In genomic region chr14:53148612-53149202, GRCh38 we compare ENCODE assay signal across 10 cellular contexts. TPM values are rescaled to one million over a fixed set of nuclear protein-coding genes. Genes with fewer than 3 reads are reported as not detected.
DNase-seq lines count a peak whose midpoint lies in the region; ATAC-seq lines count a peak whose summit lies in the region.
"Had no signal": no experiment of that assay in that cellular context is flagged by ENCODE, and none has a peak within 500 bp of the region (broad histone marks: within the 10 kb centered on the region; RNA-seq: fewer than 3 reads in every experiment).

No MANE protein-coding gene starts in this region.

- in situ Hi-C loops in G401 (cut with HindIII; ENCODE audit: low sequenced_read_pairs): no loop called here

- DNase-seq in G401 (ENCODE audit: low spot score) (peak; percentile 14), T-helper 17 cell (no peak), kidney tubule cell (ENCODE audit: low spot score) (peak; percentile 10), SIG-M5 treated with dmso at 0.1 percent for 504 hours (lab: John Stamatoyannopoulos, UW; ENCODE audit: unreplicated experiment) (no peak), AG08395 (ENCODE audit: low spot score) (no peak)
- DNase-seq: activated effector memory CD4-positive, alpha-beta T cell treated with anti-CD3 and anti-CD28 coated beads, Interleukin-2, amount 50 U/mL, for 16 hours; DMS 273 treated with DMSO at 0.1 percent for 48 hours; substantia nigra had no signal

- peak overlapping the region; percentile 98 for H3K27ac Mint-ChIP-seq in T-helper 17 cell

- peak overlapping the region; percentile 45 for H3K4me3 Mint-ChIP-seq in T-helper 17 cell

- H3K36me3 Mint-ChIP-seq in T-helper 17 cell (ENCODE audit: low read depth): peaks cover 9% of the 10 kb centered on the region

- no peaks in the 10 kb centered on the region for H3K9me3 ChIP-seq in T-helper 17 cell (ENCODE audit: control insufficient read depth, low read length, poor library complexity, severe bottlenecking)

- H3K27me3 Mint-ChIP-seq in T-helper 17 cell: no peaks in the 10 kb centered on the region

- ATAC-seq in GM18868 (IDR thresholded peaks at IDR 0.05; ENCODE audit: unreplicated experiment): peak; percentile 20
- no peak for ATAC-seq in T-helper 17 cell
- no peak for ATAC-seq in GM21381 (IDR thresholded peaks at IDR 0.05; ENCODE audit: unreplicated experiment)

- peaks cover 45% of the 10 kb centered on the region for H3K4me1 Mint-ChIP-seq in T-helper 17 cell

RNA-seq across cellular contexts. Expression of gene DDHD1, which starts 4.4 kb away (rescaled TPM):
- total RNA-seq in G401 (2014; rRNA removed; shearing (Covaris generic)): 24.5 and 39.9 TPM in 2 replicates
- total RNA-seq in T-helper 17 cell: 10 to 100 TPM; 77.1 to 80.4 TPM

Comparison
In these comparisons a context has a peak if more than half of its experiments do, and no peak if none do; other contexts are left out.
1. DNase-seq: peak in G401 (single experiment) and kidney tubule cell (single experiment); none in T-helper 17 cell (0 of 3), SIG-M5 treated with dmso at 0.1 percent for 504 hours (single experiment) and AG08395 (single experiment).